1 cellular context compared by ENCODE assay signal in genomic region chrX:101417981-101418841, GRCh38.
TF ChIP-seq lines count a peak whose summit lies in the region.

No MANE protein-coding gene starts in this region.

TF ChIP-seq in H1, 55 proteins besides CTCF, POLR2A, EP300 and RAD21:
- peak; percentile 50; the same call in 1 of the 2 replicates for TF ChIP-seq TBP (IDR thresholded peaks at IDR 0.05; ENCODE audit: low read depth, low read length)
- peak; percentile 48 for TF ChIP-seq ASH2L (IDR thresholded peaks at IDR 0.05; ENCODE audit: low read length)
- peak; percentile 54; the same call in 1 of the 2 replicates for TF ChIP-seq POLR2AphosphoS5 (IDR thresholded peaks at IDR 0.05; ENCODE audit: low read depth, low read length)
- no peak for TF ChIP-seq RXRA (IDR thresholded peaks at IDR 0.05; ENCODE audit: insufficient read depth, low read depth, low read length)
- TF ChIP-seq CHD1 (IDR thresholded peaks at IDR 0.05; ENCODE audit: low read depth, low read length) = no peak
- no peak for TF ChIP-seq POU5F1 (IDR thresholded peaks at IDR 0.05; ENCODE audit: low read depth, low read length)
- TF ChIP-seq YY1 (IDR thresholded peaks at IDR 0.05; ENCODE audit: low read depth, low read length) = peak; percentile 87
- no peak for TF ChIP-seq BCL11A (IDR thresholded peaks at IDR 0.05; ENCODE audit: low read depth in 2 of 2, low read length in 2 of 2)
- no peak for TF ChIP-seq GTF2F1 (IDR thresholded peaks at IDR 0.05; ENCODE audit: borderline replicate concordance, low read depth, low read length)
- peak; percentile 64; the same call in 1 of the 2 replicates for TF ChIP-seq PHF8 (conservative IDR thresholded peaks at IDR 0.05; ENCODE audit: low read depth, low read length)
- no peak for TF ChIP-seq RNF2 (IDR thresholded peaks at IDR 0.05; ENCODE audit: borderline replicate concordance, low read depth, low read length, missing control alignments, poor library complexity, severe bottlenecking)
- TF ChIP-seq TAF1 (IDR thresholded peaks at IDR 0.05; ENCODE audit: low read depth, low read length) = peak; percentile 77
- no peak for TF ChIP-seq KDM5A (IDR thresholded peaks at IDR 0.05; ENCODE audit: low read length)
- TF ChIP-seq, protein P1, sequence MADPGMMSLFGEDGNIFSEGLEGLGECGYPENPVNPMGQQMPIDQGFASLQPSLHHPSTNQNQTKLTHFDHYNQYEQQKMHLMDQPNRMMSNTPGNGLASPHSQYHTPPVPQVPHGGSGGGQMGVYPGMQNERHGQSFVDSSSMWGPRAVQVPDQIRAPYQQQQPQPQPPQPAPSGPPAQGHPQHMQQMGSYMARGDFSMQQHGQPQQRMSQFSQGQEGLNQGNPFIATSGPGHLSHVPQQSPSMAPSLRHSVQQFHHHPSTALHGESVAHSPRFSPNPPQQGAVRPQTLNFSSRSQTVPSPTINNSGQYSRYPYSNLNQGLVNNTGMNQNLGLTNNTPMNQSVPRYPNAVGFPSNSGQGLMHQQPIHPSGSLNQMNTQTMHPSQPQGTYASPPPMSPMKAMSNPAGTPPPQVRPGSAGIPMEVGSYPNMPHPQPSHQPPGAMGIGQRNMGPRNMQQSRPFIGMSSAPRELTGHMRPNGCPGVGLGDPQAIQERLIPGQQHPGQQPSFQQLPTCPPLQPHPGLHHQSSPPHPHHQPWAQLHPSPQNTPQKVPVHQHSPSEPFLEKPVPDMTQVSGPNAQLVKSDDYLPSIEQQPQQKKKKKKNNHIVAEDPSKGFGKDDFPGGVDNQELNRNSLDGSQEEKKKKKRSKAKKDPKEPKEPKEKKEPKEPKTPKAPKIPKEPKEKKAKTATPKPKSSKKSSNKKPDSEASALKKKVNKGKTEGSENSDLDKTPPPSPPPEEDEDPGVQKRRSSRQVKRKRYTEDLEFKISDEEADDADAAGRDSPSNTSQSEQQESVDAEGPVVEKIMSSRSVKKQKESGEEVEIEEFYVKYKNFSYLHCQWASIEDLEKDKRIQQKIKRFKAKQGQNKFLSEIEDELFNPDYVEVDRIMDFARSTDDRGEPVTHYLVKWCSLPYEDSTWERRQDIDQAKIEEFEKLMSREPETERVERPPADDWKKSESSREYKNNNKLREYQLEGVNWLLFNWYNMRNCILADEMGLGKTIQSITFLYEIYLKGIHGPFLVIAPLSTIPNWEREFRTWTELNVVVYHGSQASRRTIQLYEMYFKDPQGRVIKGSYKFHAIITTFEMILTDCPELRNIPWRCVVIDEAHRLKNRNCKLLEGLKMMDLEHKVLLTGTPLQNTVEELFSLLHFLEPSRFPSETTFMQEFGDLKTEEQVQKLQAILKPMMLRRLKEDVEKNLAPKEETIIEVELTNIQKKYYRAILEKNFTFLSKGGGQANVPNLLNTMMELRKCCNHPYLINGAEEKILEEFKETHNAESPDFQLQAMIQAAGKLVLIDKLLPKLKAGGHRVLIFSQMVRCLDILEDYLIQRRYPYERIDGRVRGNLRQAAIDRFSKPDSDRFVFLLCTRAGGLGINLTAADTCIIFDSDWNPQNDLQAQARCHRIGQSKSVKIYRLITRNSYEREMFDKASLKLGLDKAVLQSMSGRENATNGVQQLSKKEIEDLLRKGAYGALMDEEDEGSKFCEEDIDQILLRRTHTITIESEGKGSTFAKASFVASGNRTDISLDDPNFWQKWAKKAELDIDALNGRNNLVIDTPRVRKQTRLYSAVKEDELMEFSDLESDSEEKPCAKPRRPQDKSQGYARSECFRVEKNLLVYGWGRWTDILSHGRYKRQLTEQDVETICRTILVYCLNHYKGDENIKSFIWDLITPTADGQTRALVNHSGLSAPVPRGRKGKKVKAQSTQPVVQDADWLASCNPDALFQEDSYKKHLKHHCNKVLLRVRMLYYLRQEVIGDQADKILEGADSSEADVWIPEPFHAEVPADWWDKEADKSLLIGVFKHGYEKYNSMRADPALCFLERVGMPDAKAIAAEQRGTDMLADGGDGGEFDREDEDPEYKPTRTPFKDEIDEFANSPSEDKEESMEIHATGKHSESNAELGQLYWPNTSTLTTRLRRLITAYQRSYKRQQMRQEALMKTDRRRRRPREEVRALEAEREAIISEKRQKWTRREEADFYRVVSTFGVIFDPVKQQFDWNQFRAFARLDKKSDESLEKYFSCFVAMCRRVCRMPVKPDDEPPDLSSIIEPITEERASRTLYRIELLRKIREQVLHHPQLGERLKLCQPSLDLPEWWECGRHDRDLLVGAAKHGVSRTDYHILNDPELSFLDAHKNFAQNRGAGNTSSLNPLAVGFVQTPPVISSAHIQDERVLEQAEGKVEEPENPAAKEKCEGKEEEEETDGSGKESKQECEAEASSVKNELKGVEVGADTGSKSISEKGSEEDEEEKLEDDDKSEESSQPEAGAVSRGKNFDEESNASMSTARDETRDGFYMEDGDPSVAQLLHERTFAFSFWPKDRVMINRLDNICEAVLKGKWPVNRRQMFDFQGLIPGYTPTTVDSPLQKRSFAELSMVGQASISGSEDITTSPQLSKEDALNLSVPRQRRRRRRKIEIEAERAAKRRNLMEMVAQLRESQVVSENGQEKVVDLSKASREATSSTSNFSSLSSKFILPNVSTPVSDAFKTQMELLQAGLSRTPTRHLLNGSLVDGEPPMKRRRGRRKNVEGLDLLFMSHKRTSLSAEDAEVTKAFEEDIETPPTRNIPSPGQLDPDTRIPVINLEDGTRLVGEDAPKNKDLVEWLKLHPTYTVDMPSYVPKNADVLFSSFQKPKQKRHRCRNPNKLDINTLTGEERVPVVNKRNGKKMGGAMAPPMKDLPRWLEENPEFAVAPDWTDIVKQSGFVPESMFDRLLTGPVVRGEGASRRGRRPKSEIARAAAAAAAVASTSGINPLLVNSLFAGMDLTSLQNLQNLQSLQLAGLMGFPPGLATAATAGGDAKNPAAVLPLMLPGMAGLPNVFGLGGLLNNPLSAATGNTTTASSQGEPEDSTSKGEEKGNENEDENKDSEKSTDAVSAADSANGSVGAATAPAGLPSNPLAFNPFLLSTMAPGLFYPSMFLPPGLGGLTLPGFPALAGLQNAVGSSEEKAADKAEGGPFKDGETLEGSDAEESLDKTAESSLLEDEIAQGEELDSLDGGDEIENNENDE (IDR thresholded peaks at IDR 0.05; ENCODE audit: insufficient replicate concordance, low read length) = no peak
- TF ChIP-seq EGR1 (IDR thresholded peaks at IDR 0.05; ENCODE audit: borderline replicate concordance, low read depth, low read length) = no peak
- TF ChIP-seq RBBP5 (IDR thresholded peaks at IDR 0.05; ENCODE audit: borderline replicate concordance, low read depth, low read length) = no peak
- TF ChIP-seq FOSL1 (IDR thresholded peaks at IDR 0.05; ENCODE audit: insufficient read depth, low read depth, low read length) = no peak
- TF ChIP-seq CTBP2 (IDR thresholded peaks at IDR 0.05; ENCODE audit: borderline replicate concordance, insufficient read depth, insufficient read length, low read length) = no peak
- no peak for TF ChIP-seq BRCA1 (IDR thresholded peaks at IDR 0.05; ENCODE audit: low read depth, low read length)
- TF ChIP-seq TAF7 (optimal IDR thresholded peaks at IDR 0.05; ENCODE audit: borderline replicate concordance, low read depth, low read length) = peak; percentile 70
- TF ChIP-seq MAFK (IDR thresholded peaks at IDR 0.05; ENCODE audit: low read depth, low read length) = no peak
TF ChIP-seq in H1: peak in this region for 7.
